1 cellular context compared by ENCODE assay signal in genomic region chr7:75995052-75995471, GRCh38.
TF ChIP-seq lines count a peak whose summit lies in the region.

No MANE protein-coding gene starts in this region.

TF ChIP-seq in endothelial cell of umbilical vein, 7 proteins besides CTCF, POLR2A, EP300 and RAD21 (continued from another document):
- no peak for TF ChIP-seq MAX (IDR thresholded peaks at IDR 0.05; ENCODE audit: insufficient read depth, insufficient read length)
- no peak for TF ChIP-seq GATA2 (IDR thresholded peaks at IDR 0.05; ENCODE audit: insufficient read depth, insufficient read length, low read depth, low read length)
